In the genomic region with DNA sequence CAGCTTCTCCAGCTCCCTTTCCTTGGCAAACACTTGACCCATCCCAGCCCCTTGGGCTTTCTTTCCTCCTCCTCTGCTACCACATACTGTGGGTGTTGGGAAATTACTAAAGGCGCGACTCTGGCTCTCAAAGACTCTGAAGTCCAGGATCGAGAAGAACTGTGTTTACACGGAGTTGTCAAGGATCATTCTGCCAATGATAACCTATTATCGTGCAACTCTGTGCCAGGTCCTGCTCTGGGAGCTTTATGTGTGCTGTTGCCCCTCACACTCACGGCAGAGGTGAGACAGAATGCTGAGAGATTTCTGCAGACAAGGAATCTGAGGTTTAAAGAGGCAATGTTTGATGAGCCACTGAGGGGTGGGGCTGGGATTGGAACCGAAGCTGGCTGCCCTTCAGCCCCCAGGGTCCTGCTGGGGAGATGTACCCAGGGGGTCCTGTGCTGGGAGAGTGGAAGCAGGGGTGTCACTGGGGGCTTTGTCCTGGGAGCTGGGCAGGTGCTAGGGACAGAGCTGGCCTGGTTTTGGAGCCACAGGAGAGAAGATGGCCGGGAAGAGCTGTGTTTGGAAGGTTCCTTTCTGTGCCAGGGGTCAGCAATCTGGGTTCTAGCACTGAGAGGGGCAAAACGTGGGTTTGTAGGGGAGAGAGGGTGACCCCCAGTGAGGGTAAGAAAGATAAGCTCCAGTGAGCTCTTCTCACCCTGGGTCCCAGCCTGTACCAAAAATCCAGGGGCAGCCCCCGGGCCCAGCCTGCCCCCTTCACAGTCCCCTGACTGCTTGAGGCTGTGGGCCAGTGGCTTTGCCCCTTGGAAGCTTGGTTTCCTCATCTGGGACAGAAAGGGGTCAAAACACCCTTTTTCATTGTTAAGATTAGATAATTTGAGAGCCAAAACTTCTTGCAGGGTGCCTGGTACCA, we compare ENCODE assay signal across 1 cellular context.
TF ChIP-seq lines count a peak whose summit lies in the region.

No MANE protein-coding gene starts in this region.

TF ChIP-seq in GM23338, 12 proteins besides CTCF, POLR2A, EP300 and RAD21 (continued from another document):
- no peak for TF ChIP-seq REST (IDR thresholded peaks at IDR 0.05; ENCODE audit: unreplicated experiment)
- no peak for TF ChIP-seq ZNF114 (CRISPR knock-in tag; IDR thresholded peaks at IDR 0.05)
- no peak for TF ChIP-seq CREB1 (CRISPR knock-in tag; IDR thresholded peaks at IDR 0.05; ENCODE audit: low read depth)
- TF ChIP-seq ZNF331 (CRISPR knock-in tag; IDR thresholded peaks at IDR 0.05; ENCODE audit: low read depth): no peak
- TF ChIP-seq EZH2phosphoT487 (IDR thresholded peaks at IDR 0.05; ENCODE audit: unreplicated experiment): no peak
- TF ChIP-seq, protein P1, sequence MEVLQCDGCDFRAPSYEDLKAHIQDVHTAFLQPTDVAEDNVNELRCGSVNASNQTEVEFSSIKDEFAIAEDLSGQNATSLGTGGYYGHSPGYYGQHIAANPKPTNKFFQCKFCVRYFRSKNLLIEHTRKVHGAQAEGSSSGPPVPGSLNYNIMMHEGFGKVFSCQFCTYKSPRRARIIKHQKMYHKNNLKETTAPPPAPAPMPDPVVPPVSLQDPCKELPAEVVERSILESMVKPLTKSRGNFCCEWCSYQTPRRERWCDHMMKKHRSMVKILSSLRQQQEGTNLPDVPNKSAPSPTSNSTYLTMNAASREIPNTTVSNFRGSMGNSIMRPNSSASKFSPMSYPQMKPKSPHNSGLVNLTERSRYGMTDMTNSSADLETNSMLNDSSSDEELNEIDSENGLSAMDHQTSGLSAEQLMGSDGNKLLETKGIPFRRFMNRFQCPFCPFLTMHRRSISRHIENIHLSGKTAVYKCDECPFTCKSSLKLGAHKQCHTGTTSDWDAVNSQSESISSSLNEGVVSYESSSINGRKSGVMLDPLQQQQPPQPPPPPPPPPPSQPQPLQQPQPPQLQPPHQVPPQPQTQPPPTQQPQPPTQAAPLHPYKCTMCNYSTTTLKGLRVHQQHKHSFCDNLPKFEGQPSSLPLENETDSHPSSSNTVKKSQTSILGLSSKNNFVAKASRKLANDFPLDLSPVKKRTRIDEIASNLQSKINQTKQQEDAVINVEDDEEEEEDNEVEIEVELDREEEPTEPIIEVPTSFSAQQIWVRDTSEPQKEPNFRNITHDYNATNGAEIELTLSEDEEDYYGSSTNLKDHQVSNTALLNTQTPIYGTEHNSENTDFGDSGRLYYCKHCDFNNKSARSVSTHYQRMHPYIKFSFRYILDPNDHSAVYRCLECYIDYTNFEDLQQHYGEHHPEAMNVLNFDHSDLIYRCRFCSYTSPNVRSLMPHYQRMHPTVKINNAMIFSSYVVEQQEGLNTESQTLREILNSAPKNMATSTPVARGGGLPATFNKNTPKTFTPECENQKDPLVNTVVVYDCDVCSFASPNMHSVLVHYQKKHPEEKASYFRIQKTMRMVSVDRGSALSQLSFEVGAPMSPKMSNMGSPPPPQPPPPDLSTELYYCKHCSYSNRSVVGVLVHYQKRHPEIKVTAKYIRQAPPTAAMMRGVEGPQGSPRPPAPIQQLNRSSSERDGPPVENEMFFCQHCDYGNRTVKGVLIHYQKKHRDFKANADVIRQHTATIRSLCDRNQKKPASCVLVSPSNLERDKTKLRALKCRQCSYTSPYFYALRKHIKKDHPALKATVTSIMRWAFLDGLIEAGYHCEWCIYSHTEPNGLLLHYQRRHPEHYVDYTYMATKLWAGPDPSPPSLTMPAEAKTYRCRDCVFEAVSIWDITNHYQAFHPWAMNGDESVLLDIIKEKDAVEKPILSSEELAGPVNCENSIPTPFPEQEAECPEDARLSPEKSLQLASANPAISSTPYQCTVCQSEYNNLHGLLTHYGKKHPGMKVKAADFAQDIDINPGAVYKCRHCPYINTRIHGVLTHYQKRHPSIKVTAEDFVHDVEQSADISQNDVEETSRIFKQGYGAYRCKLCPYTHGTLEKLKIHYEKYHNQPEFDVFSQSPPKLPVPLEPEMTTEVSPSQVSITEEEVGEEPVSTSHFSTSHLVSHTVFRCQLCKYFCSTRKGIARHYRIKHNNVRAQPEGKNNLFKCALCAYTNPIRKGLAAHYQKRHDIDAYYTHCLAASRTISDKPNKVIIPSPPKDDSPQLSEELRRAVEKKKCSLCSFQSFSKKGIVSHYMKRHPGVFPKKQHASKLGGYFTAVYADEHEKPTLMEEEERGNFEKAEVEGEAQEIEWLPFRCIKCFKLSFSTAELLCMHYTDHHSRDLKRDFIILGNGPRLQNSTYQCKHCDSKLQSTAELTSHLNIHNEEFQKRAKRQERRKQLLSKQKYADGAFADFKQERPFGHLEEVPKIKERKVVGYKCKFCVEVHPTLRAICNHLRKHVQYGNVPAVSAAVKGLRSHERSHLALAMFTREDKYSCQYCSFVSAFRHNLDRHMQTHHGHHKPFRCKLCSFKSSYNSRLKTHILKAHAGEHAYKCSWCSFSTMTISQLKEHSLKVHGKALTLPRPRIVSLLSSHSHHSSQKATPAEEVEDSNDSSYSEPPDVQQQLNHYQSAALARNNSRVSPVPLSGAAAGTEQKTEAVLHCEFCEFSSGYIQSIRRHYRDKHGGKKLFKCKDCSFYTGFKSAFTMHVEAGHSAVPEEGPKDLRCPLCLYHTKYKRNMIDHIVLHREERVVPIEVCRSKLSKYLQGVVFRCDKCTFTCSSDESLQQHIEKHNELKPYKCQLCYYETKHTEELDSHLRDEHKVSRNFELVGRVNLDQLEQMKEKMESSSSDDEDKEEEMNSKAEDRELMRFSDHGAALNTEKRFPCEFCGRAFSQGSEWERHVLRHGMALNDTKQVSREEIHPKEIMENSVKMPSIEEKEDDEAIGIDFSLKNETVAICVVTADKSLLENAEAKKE (CRISPR knock-in tag; IDR thresholded peaks at IDR 0.05): no peak
